ENCODE assay signal across 8 cellular contexts in genomic region chr1:43531453-43531905, GRCh38. TPM values are rescaled to one million over a fixed set of nuclear protein-coding genes. Genes with fewer than 3 reads are reported as not detected.
DNase-seq lines count a peak whose midpoint lies in the region; ATAC-seq and TF ChIP-seq lines count a peak whose summit lies in the region.

No MANE protein-coding gene starts in this region.

- H3K4me3 ChIP-seq in GM12865 (ENCODE audit: low read depth, low read length) = peak overlapping the region; percentile 3; the same call in 1 of the 2 replicates
- H3K4me3 ChIP-seq in WERI-Rb-1 (ENCODE audit: low read depth, low read length) = peak overlapping the region; percentile 47
- H3K4me3 ChIP-seq in foreskin fibroblast (ENCODE audit: low read depth in 1 of 2, low read length in 2 of 2) = peak overlapping the region; percentile 62 to 69
- peak overlapping the region; percentile 95 for H3K4me3 ChIP-seq in ovary

- peak; percentile 28 for TF ChIP-seq CTCF in 22Rv1 (IDR thresholded peaks at IDR 0.05)
- no peak for TF ChIP-seq CTCF in GM12865 (IDR thresholded peaks at IDR 0.05; ENCODE audit: insufficient read depth, low read depth, low read length, missing control alignments)
- no peak for TF ChIP-seq CTCF in WERI-Rb-1 (IDR thresholded peaks at IDR 0.05; ENCODE audit: low read depth, low read length)
- TF ChIP-seq CTCF in foreskin fibroblast (IDR thresholded peaks at IDR 0.05; ENCODE audit: low read depth, low read length) = no peak
- no peak for TF ChIP-seq CTCF in ovary (IDR thresholded peaks at IDR 0.05)

- TF ChIP-seq POLR2A in ovary (IDR thresholded peaks at IDR 0.05) = no peak

- peaks cover 5% of the 10 kb centered on the region for H3K4me1 ChIP-seq in ovary (ENCODE audit: insufficient read depth)

- H3K27ac ChIP-seq in 22Rv1 = peak overlapping the region; percentile 78
- H3K27ac ChIP-seq in WERI-Rb-1 = peak overlapping the region; percentile 24; the same call in 1 of the 2 replicates
- peak overlapping the region; percentile 36 to 73 for H3K27ac ChIP-seq in ovary

- H3K36me3 ChIP-seq in WERI-Rb-1 (no peaks in the 10 kb centered on the region; the same call in none of the 2 replicates), ovary (no peaks in the 10 kb centered on the region)

- DNase-seq in GM12865 (ENCODE audit: low read depth) = no peak
- DNase-seq in WERI-Rb-1 = peak; percentile 56
- peak; percentile 28 to 63 for DNase-seq in foreskin fibroblast
- DNase-seq in ovary = peak in 4 of 5 donors; percentile 52 to 70 (median 59)
- DNase-seq in GM19238 (ENCODE audit: insufficient read length, low spot score) = no peak
- DNase-seq in cerebellum (ENCODE audit: low spot score) = no peak

- H3K9me3 ChIP-seq in WERI-Rb-1 (ENCODE audit: severe bottlenecking) (no peaks in the 10 kb centered on the region), ovary (no peaks in the 10 kb centered on the region)

- H3K27me3 ChIP-seq in WERI-Rb-1 (ENCODE audit: insufficient read depth, low read depth, severe bottlenecking) (no peaks in the 10 kb centered on the region), ovary (no peaks in the 10 kb centered on the region)

- intact Hi-C loops in ovary (cut with DNase I) = loop anchor here (2.0 to 10.0 kb wide), 9 partner anchors 36 to 403 kb away; partner anchors contain the start of genes KDM4A (in 2 of the 4), ST3GAL3 (in 2 of the 4) and ARTN (in 1 of the 4)

- 0 to 1% (median 0%) methylated on average over 20 to 63 of the region's 63 CpGs for WGBS in ovary, 3 donors

- no peak for TF ChIP-seq EP300 in ovary (IDR thresholded peaks at IDR 0.05)

- no peak for ATAC-seq in GM19351 (IDR thresholded peaks at IDR 0.05; ENCODE audit: unreplicated experiment)

RNA-seq across cellular contexts. Expression of gene PTPRF, which starts 0.8 kb away (rescaled TPM):
- total RNA-seq in ovary (100 to 1,000 TPM in 3 of 7 donors, 10 to 100 TPM in 4; 26.3 to 165 (median 95.5) TPM), cerebellum (75.7 TPM)
- polyA plus RNA-seq in ovary = 10 to 100 TPM; 24.4 to 35.4 TPM

Comparison
In these comparisons a context has a peak if more than half of its experiments do, and no peak if none do; other contexts are left out.
1. H3K27ac ChIP-seq: peak in every context shown above with its lines; median percentile 78 in 22Rv1; 54 in ovary; 24 in WERI-Rb-1.
2. DNase-seq: peak in WERI-Rb-1 (single experiment), foreskin fibroblast (2 of 2) and ovary (4 of 5); none in GM12865 (single experiment), GM19238 (single experiment) and cerebellum (single experiment).
3. H3K4me3 ChIP-seq: peak in every context shown above with its lines; median percentile 95 in ovary; 66 in foreskin fibroblast; 47 in WERI-Rb-1; 3 in GM12865.